Comparison of ENCODE assay signal across 8 cellular contexts in genomic region chr2:234500394-234501006, GRCh38. TPM values are rescaled to one million over a fixed set of nuclear protein-coding genes. Genes with fewer than 3 reads are reported as not detected.
DNase-seq lines count a peak whose midpoint lies in the region; ATAC-seq, FAIRE-seq and TF ChIP-seq lines count a peak whose summit lies in the region.

No MANE protein-coding gene starts in this region.

- peak overlapping the region; percentile 79 for H3K4me3 Mint-ChIP-seq in CD4-positive, alpha-beta T cell

- H3K36me3 ChIP-seq in prostate gland: no peaks in the 10 kb centered on the region

- peak overlapping the region; percentile 96 for H3K27ac Mint-ChIP-seq in CD4-positive, alpha-beta T cell

- H3K27me3 Mint-ChIP-seq in CD4-positive, alpha-beta T cell: no peaks in the 10 kb centered on the region

- TF ChIP-seq CTCF in CD4-positive, alpha-beta T cell (IDR thresholded peaks at IDR 0.05): peak; percentile 80
- TF ChIP-seq CTCF in foreskin keratinocyte (conservative IDR thresholded peaks at IDR 0.05) (peak; percentile 87), prostate gland (IDR thresholded peaks at IDR 0.05) (peak in 3 of 4 experiments; percentile 54 to 74 (median 68))

- H3K4me3 ChIP-seq in prostate gland: no peak overlapping the region

- WGBS in prostate gland: 53% methylated on average over 9 of the region's 9 CpGs

- H3K9me3 ChIP-seq in CD4-positive, alpha-beta T cell (ENCODE audit: control insufficient read depth, low read length): no peaks in the 10 kb centered on the region
- no peaks in the 10 kb centered on the region for H3K9me3 ChIP-seq in prostate gland

- peaks cover 16% of the 10 kb centered on the region for H3K36me3 Mint-ChIP-seq in CD4-positive, alpha-beta T cell (ENCODE audit: low read depth)

- CTCF ChIA-PET in CD4-positive, alpha-beta T cell (lab: Charles Lee): interaction anchor here (0.6 to 2.0 kb wide), 26 partner anchors 17 to 583 kb away, joined by 3 to 19 read pairs (median 4); partner anchors contain the start of gene TRPM8

- no peaks in the 10 kb centered on the region for H3K27me3 ChIP-seq in CD4-positive, alpha-beta T cell (ENCODE audit: control insufficient read depth, insufficient read depth, low read length)
- no peaks in the 10 kb centered on the region for H3K27me3 ChIP-seq in foreskin keratinocyte
- no peaks in the 10 kb centered on the region for H3K27me3 ChIP-seq in prostate gland (replicated peaks; ENCODE audit: insufficient read depth)

- POLR2A ChIA-PET in CD4-positive, alpha-beta T cell (lab: Charles Lee): interaction anchor here (1.0 to 1.9 kb wide), 6 partner anchors 8 to 367 kb away, joined by 3 to 5 read pairs (median 3); no protein-coding TSS in a partner anchor

- ATAC-seq in CD4-positive, alpha-beta T cell (ENCODE audit: poor library complexity): peak; percentile 46
- ATAC-seq in HG03469 (IDR thresholded peaks at IDR 0.05; ENCODE audit: unreplicated experiment) (peak; percentile 42), foreskin keratinocyte (no peak), GM21737 (IDR thresholded peaks at IDR 0.05; ENCODE audit: unreplicated experiment) (no peak)

- intact Hi-C loops in CD4-positive, alpha-beta T cell (cut with DNase I, micrococcal nuclease): loop anchor here (1.0 to 10.0 kb wide), 6 partner anchors 44 to 786 kb away; partner anchors contain the start of genes HJURP (in 1 of the 2), UGT1A4 (in 1 of the 2) and UGT1A5 (in 1 of the 2)
- intact Hi-C loops in prostate gland (cut with DNase I): loop anchor here (2.0 to 5.0 kb wide), 2 partner anchors 366 to 523 kb away; no protein-coding TSS in a partner anchor

- no peak overlapping the region for H3K27ac ChIP-seq in CD4-positive, alpha-beta T cell (ENCODE audit: low read depth, low read length)
- H3K27ac ChIP-seq in foreskin keratinocyte: no peak overlapping the region
- no peak overlapping the region for H3K27ac ChIP-seq in prostate gland

- peaks cover 32% of the 10 kb centered on the region for H3K4me1 Mint-ChIP-seq in CD4-positive, alpha-beta T cell (ENCODE audit: low read depth)

- H3K9me3 Mint-ChIP-seq in CD4-positive, alpha-beta T cell: no peaks in the 10 kb centered on the region

- peak; percentile 59 to 76 (median 70) for DNase-seq in CD4-positive, alpha-beta T cell
- DNase-seq in GM19239 (ENCODE audit: insufficient read length, low spot score) (peak; percentile 51), OCI-M1 (lab: John Stamatoyannopoulos, UW) (peak; percentile 26), foreskin keratinocyte (peak; percentile 37 to 54), prostate gland (ENCODE audit: low spot score) (peak; percentile 52)
- DNase-seq in activated T-helper 1 cell treated with anti-CD3 and anti-CD28 coated beads, Interleukin-2, amount 50 U/mL, for 16 hours (ENCODE audit: low read depth in 1 of 2, low spot score in 1 of 2): peak; percentile 54 to 59

- FAIRE-seq in GM19239 (lab: Jason Lieb, UNC): peak; percentile 97

- H3K4me1 ChIP-seq in foreskin keratinocyte (peaks cover 14% of the 10 kb centered on the region), prostate gland (replicated peaks) (no peaks in the 10 kb centered on the region)

- TF ChIP-seq POLR2A in prostate gland (IDR thresholded peaks at IDR 0.05): no peak

RNA-seq across cellular contexts. Expression of gene ARL4C, which starts 3.6 kb away (rescaled TPM):
- total RNA-seq in CD4-positive, alpha-beta T cell: 100 to 1,000 TPM; 469 to 471 TPM
- total RNA-seq in foreskin keratinocyte (139 and 150 TPM in 2 replicates), prostate gland (10 to 100 TPM in 1 of 2 donors, 1 to 10 TPM in 1; 8.5 to 20.5 TPM)
- polyA plus RNA-seq in foreskin keratinocyte: 105 and 111 TPM in 2 replicates

Comparison
In these comparisons a context has a peak if more than half of its experiments do, and no peak if none do; other contexts are left out.
1. ATAC-seq: peak in CD4-positive, alpha-beta T cell (single experiment) and HG03469 (single experiment); none in foreskin keratinocyte (single experiment) and GM21737 (single experiment).
2. Peak in every context shown above with its lines, with median percentiles within 50 percentile points of each other: DNase-seq and CTCF ChIP-seq.